ENCODE assay signal across 10 cellular contexts in the genomic region with DNA sequence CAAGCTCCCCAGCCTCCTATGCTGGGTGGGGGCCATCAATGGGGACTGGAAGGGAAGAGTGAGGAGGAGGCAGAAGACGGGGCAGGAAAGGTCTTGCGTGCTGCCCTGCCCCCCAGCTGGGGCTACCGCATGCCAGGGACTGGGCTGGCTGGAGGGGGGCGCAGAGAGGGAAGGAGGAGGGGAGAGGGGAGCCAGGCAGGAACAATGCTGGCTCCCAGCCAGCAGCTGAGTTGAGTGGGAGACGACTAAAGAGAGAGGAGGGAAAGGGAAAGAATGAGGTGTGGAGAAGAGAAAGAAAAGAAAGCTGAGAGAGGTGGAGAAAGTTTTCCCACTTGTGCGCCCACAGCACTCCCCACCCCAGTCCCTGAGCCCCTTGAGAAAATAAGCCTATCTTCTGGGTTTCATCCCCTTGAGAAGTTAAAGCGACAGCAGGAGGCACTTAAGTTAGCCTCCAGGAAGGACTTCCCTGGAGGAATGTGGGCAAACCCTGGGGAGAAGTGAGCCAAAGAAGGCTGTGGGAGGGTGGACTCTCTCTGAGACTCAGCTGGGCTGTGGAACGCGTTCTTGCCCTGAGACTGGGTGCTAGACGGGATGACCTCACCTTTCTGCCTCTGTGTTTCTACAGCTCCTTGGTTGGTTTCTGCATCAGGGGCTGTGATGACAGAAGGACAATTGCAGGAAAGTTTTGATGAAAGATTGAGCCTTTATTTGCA. TPM values are rescaled to one million over a fixed set of nuclear protein-coding genes. Genes with fewer than 3 reads are reported as not detected.
A peak's percentile ranks its signal among the peaks of the same experiment; 100 is the strongest.
DNase-seq lines count a peak whose midpoint lies in the region; ATAC-seq and TF ChIP-seq lines count a peak whose summit lies in the region.
"Had no signal": no experiment of that assay in that cellular context is flagged by ENCODE, and none has a peak within 500 bp of the region (broad histone marks: within the 10 kb centered on the region; RNA-seq: fewer than 3 reads in every experiment).

No MANE protein-coding gene starts in this region.

- CTCF ChIA-PET in Caco-2 (lab: Charles Lee), result interaction anchor here (0.5 to 5.2 kb wide), 40 partner anchors 9 to 630 kb away, joined by 3 to 262 read pairs (median 6); partner anchors contain the start of genes CRABP2, HAPLN2, HDGF and INSRR

- no peaks in the 10 kb centered on the region for H3K27me3 ChIP-seq in Caco-2 (replicated peaks; ENCODE audit: control insufficient read depth, insufficient read depth, low read length)
- peaks cover 98% of the 10 kb centered on the region for H3K27me3 ChIP-seq in KMS-11 (ENCODE audit: insufficient read depth, low read depth)

- intact Hi-C loops in Caco-2 (cut with micrococcal nuclease; ENCODE audit: unreplicated experiment), result loop anchor here (1.0 to 2.0 kb wide), 6 partner anchors 16 to 237 kb away; partner anchors contain the start of genes NTRK1 and PRCC
- intact Hi-C loops in natural killer cell (cut with micrococcal nuclease), result loop anchor here (1.0 kb wide), 2 partner anchors 35 to 200 kb away; no protein-coding TSS in a partner anchor

- H2AFZ ChIP-seq in KMS-11 (ENCODE audit: low read depth), result peak overlapping the region; percentile 36; the same call in 1 of the 2 replicates

- POLR2A ChIA-PET in Caco-2 (lab: Charles Lee), result interaction anchor here (0.7 to 2.7 kb wide), 6 partner anchors 13 to 62 kb away, joined by 3 to 26 read pairs (median 12); partner anchors contain the start of genes CRABP2, HDGF, ISG20L2 and METTL25B

- H3K27ac Mint-ChIP-seq in Caco-2 (ENCODE audit: unreplicated experiment) (peak overlapping the region; percentile 8), mesothelial cell of epicardium (peak overlapping the region; percentile 94), natural killer cell (peak overlapping the region in 1 of 2 donors; percentile 21)
- peak overlapping the region; percentile 83 for H3K27ac Mint-ChIP-seq in central memory CD8-positive, alpha-beta T cell (ENCODE audit: low read depth)

- DNase-seq in Caco-2, result no peak
- no peak for DNase-seq in central memory CD8-positive, alpha-beta T cell (ENCODE audit: low spot score in 2 of 2)
- DNase-seq in mesothelial cell of epicardium (ENCODE audit: low spot score in 2 of 2, unreplicated experiment in 2 of 2), result peak; percentile 75 to 77
- no peak for DNase-seq in stimulated activated naive CD8-positive, alpha-beta T cell treated with anti-CD3 and anti-CD28 coated beads, Interleukin-15, Interleukin-2, amounts not matched to agents 100 U/mL and 50 U/mL, for 24 hours
- DNase-seq in GM19240 (ENCODE audit: insufficient read length, low spot score), result no peak
- DNase-seq in activated CD4-positive, alpha-beta T cell treated with anti-CD3 and anti-CD28 coated beads for 48 hours, result no peak
- DNase-seq in natural killer cell, result no peak

- H3K4me1 Mint-ChIP-seq in Caco-2 (ENCODE audit: low read depth, unreplicated experiment) (peaks cover 23% of the 10 kb centered on the region), mesothelial cell of epicardium (peaks cover 60% of the 10 kb centered on the region), natural killer cell (peaks cover 7 to 21% of the 10 kb centered on the region in 2 donors)
- peaks cover 26% of the 10 kb centered on the region for H3K4me1 Mint-ChIP-seq in central memory CD8-positive, alpha-beta T cell

- no peak overlapping the region for H3K27ac ChIP-seq in KMS-11

- H3K79me2 ChIP-seq in KMS-11 (ENCODE audit: insufficient read depth, low read depth), result no peaks in the 10 kb centered on the region

- H3K4me1 ChIP-seq in Caco-2 (peaks cover 49% of the 10 kb centered on the region), KMS-11 (ENCODE audit: low read depth, poor library complexity, severe bottlenecking) (peaks cover 19% of the 10 kb centered on the region)

- no TSS peak for BruUV-seq in Caco-2 (replicated peaks; lab: Mats Ljungman, UMichigan)

- H3K4me2 ChIP-seq in KMS-11, result no peak overlapping the region

- no peaks in the 10 kb centered on the region for H3K36me3 ChIP-seq in Caco-2 (ENCODE audit: control insufficient read depth, insufficient read depth, low read length)
- H3K36me3 ChIP-seq in KMS-11 (ENCODE audit: insufficient read depth), result no peaks in the 10 kb centered on the region
- H3K36me3 ChIP-seq: sigmoid colon had no signal

- H3K27me3 Mint-ChIP-seq in Caco-2 (ENCODE audit: insufficient read depth, unreplicated experiment) (no peaks in the 10 kb centered on the region), mesothelial cell of epicardium (ENCODE audit: low read depth) (no peaks in the 10 kb centered on the region), natural killer cell (ENCODE audit: low read depth in 2 of 2) (peaks cover 32 to 43% of the 10 kb centered on the region in 2 donors)
- peaks cover 68% of the 10 kb centered on the region for H3K27me3 Mint-ChIP-seq in central memory CD8-positive, alpha-beta T cell

- H4K20me1 ChIP-seq in KMS-11 (ENCODE audit: insufficient read depth), result no peaks in the 10 kb centered on the region

- H3K36me3 Mint-ChIP-seq in Caco-2 (ENCODE audit: insufficient read depth, unreplicated experiment), result peaks cover 4% of the 10 kb centered on the region
- H3K36me3 Mint-ChIP-seq in central memory CD8-positive, alpha-beta T cell (ENCODE audit: insufficient read depth), result no peaks in the 10 kb centered on the region
- H3K36me3 Mint-ChIP-seq in mesothelial cell of epicardium, result peaks cover 4% of the 10 kb centered on the region
- H3K36me3 Mint-ChIP-seq in natural killer cell, result no peaks in the 10 kb centered on the region

- no peaks in the 10 kb centered on the region for H3K9me3 Mint-ChIP-seq in Caco-2 (ENCODE audit: unreplicated experiment)
- no peaks in the 10 kb centered on the region for H3K9me3 Mint-ChIP-seq in central memory CD8-positive, alpha-beta T cell
- H3K9me3 Mint-ChIP-seq in mesothelial cell of epicardium, result no peaks in the 10 kb centered on the region
- no peaks in the 10 kb centered on the region for H3K9me3 Mint-ChIP-seq in natural killer cell

- no peak for ATAC-seq in central memory CD8-positive, alpha-beta T cell (replicated peaks; ENCODE audit: extremely low read depth, poor library complexity, severe bottlenecking)
- no peak for ATAC-seq in stimulated activated naive CD8-positive, alpha-beta T cell treated with anti-CD3 and anti-CD28 coated beads, Interleukin-15, Interleukin-2, amounts not matched to agents 100 U/mL and 50 U/mL, for 24 hours
- no peak for ATAC-seq in natural killer cell

- TF ChIP-seq CTCF in Caco-2 (IDR thresholded peaks at IDR 0.05; ENCODE audit: insufficient read depth in 1 of 2, low read depth in 1 of 2, low read length in 1 of 2, severe bottlenecking in 1 of 2, unreplicated experiment in 1 of 2), result no peak
- TF ChIP-seq CTCF in KMS-11 (conservative IDR thresholded peaks at IDR 0.05; ENCODE audit: low read depth, low read length), result no peak
- no peak for TF ChIP-seq CTCF in mesothelial cell of epicardium (IDR thresholded peaks at IDR 0.05; ENCODE audit: unreplicated experiment)
- no peak for TF ChIP-seq CTCF in natural killer cell (IDR thresholded peaks at IDR 0.05)

- H3K9ac ChIP-seq in KMS-11, result no peak overlapping the region

- no peaks in the 10 kb centered on the region for H3K9me3 ChIP-seq in Caco-2
- H3K9me3 ChIP-seq: sigmoid colon had no signal

- H3K4me3 Mint-ChIP-seq in Caco-2 (ENCODE audit: unreplicated experiment), result peak overlapping the region; percentile 56
- no peak overlapping the region for H3K4me3 Mint-ChIP-seq in central memory CD8-positive, alpha-beta T cell
- H3K4me3 Mint-ChIP-seq in mesothelial cell of epicardium, result peak overlapping the region; percentile 74
- no peak overlapping the region for H3K4me3 Mint-ChIP-seq in natural killer cell

- peak overlapping the region; percentile 16; the same call in 1 of the 2 replicates for H3K4me3 ChIP-seq in Caco-2 (ENCODE audit: low read depth, low read length)
- H3K4me3 ChIP-seq in KMS-11 (IDR thresholded peaks at IDR 0.05; ENCODE audit: insufficient read depth, low read depth, low read length), result no peak overlapping the region

RNA-seq across cellular contexts. Expression of gene NES, which starts 12.9 kb away (rescaled TPM):
- 18.0 and 22.7 TPM in 2 replicates for total RNA-seq in Caco-2 (2022)
- total RNA-seq in mesothelial cell of epicardium, result 53.8 to 56.9 TPM (median 56.8 TPM) in 3 replicates
- not detected for total RNA-seq in natural killer cell
- total RNA-seq: activated CD8-positive, alpha-beta memory T cell treated with anti-CD3 and anti-CD28 coated beads for 36 hours had no signal

RNA-seq across cellular contexts. Expression of gene CRABP2, which starts 15.3 kb away (rescaled TPM):
- total RNA-seq in Caco-2 (2022) (27.1 and 30.6 TPM in 2 replicates), mesothelial cell of epicardium (676 to 704 TPM (median 686 TPM) in 3 replicates), natural killer cell (1 to 10 TPM; 3.0 to 3.8 (median 3.0) TPM)

RNA-seq across cellular contexts. Expression of gene METTL25B, which starts 38.2 kb away (rescaled TPM):
- total RNA-seq in Caco-2 (2022) (26.6 and 27.6 TPM in 2 replicates), mesothelial cell of epicardium (36.9 to 39.2 TPM (median 39.0 TPM) in 3 replicates), natural killer cell (10 to 100 TPM; 23.5 to 25.3 (median 23.8) TPM)

RNA-seq across cellular contexts. Expression of gene ISG20L2, which starts 38.5 kb away (rescaled TPM):
- total RNA-seq in Caco-2 (2022), result 42.3 and 44.1 TPM in 2 replicates
- 37.3 to 41.9 TPM (median 39.3 TPM) in 3 replicates for total RNA-seq in mesothelial cell of epicardium
- 10 to 100 TPM; 60.3 to 71.9 (median 68.7) TPM for total RNA-seq in natural killer cell

RNA-seq across cellular contexts. Expression of gene BCAN, which starts 48.2 kb away (rescaled TPM):
- total RNA-seq in Caco-2 (2022) (not detected in 2 replicates), mesothelial cell of epicardium (0.54 to 0.85 TPM (median 0.78 TPM) in 3 replicates), natural killer cell (under 1 TPM; 0.18 to 0.25 (median 0.19) TPM)
- total RNA-seq: activated CD8-positive, alpha-beta memory T cell treated with anti-CD3 and anti-CD28 coated beads for 36 hours had no signal

Comparison
In these comparisons a context has a peak if more than half of its experiments do, and no peak if none do; other contexts are left out.
1. DNase-seq: peak in mesothelial cell of epicardium (2 of 2); none in Caco-2 (0 of 2), central memory CD8-positive, alpha-beta T cell (0 of 2), stimulated activated naive CD8-positive, alpha-beta T cell treated with anti-CD3 and anti-CD28 coated beads, Interleukin-15, Interleukin-2, amounts not matched to agents 100 U/mL and 50 U/mL, for 24 hours (single experiment), GM19240 (single experiment), activated CD4-positive, alpha-beta T cell treated with anti-CD3 and anti-CD28 coated beads for 48 hours (single experiment) and natural killer cell (single experiment).
2. H3K4me3 Mint-ChIP-seq: peak in Caco-2 (single experiment) and mesothelial cell of epicardium (single experiment); none in central memory CD8-positive, alpha-beta T cell (single experiment) and natural killer cell (single experiment).
3. RNA of gene NES, which starts 12.9 kb away (total RNA-seq): 53.8 to 56.9 TPM in mesothelial cell of epicardium and 18.0 to 22.7 TPM in Caco-2; not detected in natural killer cell; every median in the first group is over 10 times any median in the second.
4. RNA of gene CRABP2, which starts 15.3 kb away (total RNA-seq): 676 to 704 TPM in mesothelial cell of epicardium; 27.1 to 30.6 TPM in Caco-2 and 3.0 to 3.8 TPM in natural killer cell; every median in the first group is over 10 times any median in the second.